ENCODE assay signal across 11 cellular contexts in genomic region chr3:154095832-154096421, GRCh38. TPM values are rescaled to one million over a fixed set of nuclear protein-coding genes. Genes with fewer than 3 reads are reported as not detected.
A peak's percentile ranks its signal among the peaks of the same experiment; 100 is the strongest.
DNase-seq lines count a peak whose midpoint lies in the region; ATAC-seq, FAIRE-seq and TF ChIP-seq lines count a peak whose summit lies in the region.
"Had no signal": no experiment of that assay in that cellular context is flagged by ENCODE, and none has a peak within 500 bp of the region (broad histone marks: within the 10 kb centered on the region; RNA-seq: fewer than 3 reads in every experiment).

No MANE protein-coding gene starts in this region.

- no peaks in the 10 kb centered on the region for H3K27me3 Mint-ChIP-seq in neural crest cell (ENCODE audit: low read depth)

- no peaks in the 10 kb centered on the region for H3K9me3 Mint-ChIP-seq in neural crest cell

- H2AFZ ChIP-seq in DND-41 (ENCODE audit: low read depth, low read length), result no peak overlapping the region

- H3K4me1 ChIP-seq in DND-41 (ENCODE audit: insufficient read depth, low read length), result no peaks in the 10 kb centered on the region

- H3K4me1 Mint-ChIP-seq in neural crest cell, result peaks cover 5% of the 10 kb centered on the region

- TF ChIP-seq CTCF in DND-41 (IDR thresholded peaks at IDR 0.05; ENCODE audit: borderline replicate concordance, extremely low read depth, low read length, poor library complexity, severe bottlenecking), result peak; percentile 35
- TF ChIP-seq CTCF in bronchial epithelial cell (IDR thresholded peaks at IDR 0.05; ENCODE audit: insufficient read depth, low read length, severe bottlenecking), result peak; percentile 30
- TF ChIP-seq CTCF in neural crest cell (conservative IDR thresholded peaks at IDR 0.05), result peak; percentile 65

- H4K20me1 ChIP-seq in DND-41 (ENCODE audit: insufficient read depth, low read length), result no peaks in the 10 kb centered on the region

- no peak overlapping the region for H3K27ac ChIP-seq in DND-41 (ENCODE audit: low read length)
- H3K27ac ChIP-seq: neutrophil, SK-N-MC had no signal

- H3K4me3 ChIP-seq in DND-41 (ENCODE audit: low read depth in 1 of 2, low read length in 2 of 2) (no peak overlapping the region), bronchial epithelial cell (ENCODE audit: low read depth, low read length) (no peak overlapping the region)
- H3K4me3 ChIP-seq: SK-N-MC had no signal

- no peak for ATAC-seq in DND-41 (ENCODE audit: insufficient read depth, low read depth)
- no peak for ATAC-seq in HG02588 (IDR thresholded peaks at IDR 0.05; ENCODE audit: unreplicated experiment)
- ATAC-seq in HG02798 (IDR thresholded peaks at IDR 0.05; ENCODE audit: poor library complexity, unreplicated experiment), result no peak
- no peak for ATAC-seq in GM18519 (IDR thresholded peaks at IDR 0.05; ENCODE audit: low FRiP score, unreplicated experiment)

- H3K9ac ChIP-seq in DND-41 (ENCODE audit: low read depth, low read length), result no peak overlapping the region

- DNase-seq in DND-41 (no peak), M059J (ENCODE audit: low read depth) (peak; percentile 28), bronchial epithelial cell (ENCODE audit: low read depth) (peak; percentile 55), neural crest cell (ENCODE audit: low read depth, low spot score) (no peak), putamen (ENCODE audit: low spot score) (no peak)
- DNase-seq: central memory CD4-positive, alpha-beta T cell had no signal

- H3K36me3 ChIP-seq in DND-41 (ENCODE audit: insufficient read depth, low read length) (no peaks in the 10 kb centered on the region), bronchial epithelial cell (ENCODE audit: control insufficient read depth, insufficient read depth, low read length) (no peaks in the 10 kb centered on the region)
- H3K36me3 ChIP-seq: neutrophil had no signal

- H3K27ac Mint-ChIP-seq in neural crest cell (ENCODE audit: unreplicated experiment), result peak overlapping the region; percentile 48

- no peaks in the 10 kb centered on the region for H3K79me2 ChIP-seq in DND-41 (ENCODE audit: insufficient read depth, low read length)

- no peak overlapping the region for H3K4me2 ChIP-seq in DND-41 (ENCODE audit: insufficient read depth, low read length)

- no peak overlapping the region for H3K4me3 Mint-ChIP-seq in neural crest cell

- no peaks in the 10 kb centered on the region for H3K36me3 Mint-ChIP-seq in neural crest cell (ENCODE audit: low read depth)

- no peak for FAIRE-seq in bronchial epithelial cell (lab: Jason Lieb, UNC)

- H3K9me3 ChIP-seq in DND-41 (ENCODE audit: insufficient read depth, low read length, severe bottlenecking), result no peaks in the 10 kb centered on the region
- H3K9me3 ChIP-seq: neutrophil had no signal

- no peaks in the 10 kb centered on the region for H3K27me3 ChIP-seq in DND-41 (ENCODE audit: insufficient read depth, low read length, poor library complexity)
- H3K27me3 ChIP-seq in bronchial epithelial cell (ENCODE audit: control insufficient read depth, insufficient read depth, low read length), result no peaks in the 10 kb centered on the region
- H3K27me3 ChIP-seq: neutrophil had no signal

RNA-seq across cellular contexts. Expression of gene ARHGEF26, which starts 25.3 kb away (rescaled TPM):
- total RNA-seq in M059J (2014; rRNA removed; shearing (Covaris generic)), result 4.1 and 5.8 TPM in 2 replicates
- total RNA-seq in bronchial epithelial cell, result 0.53 and 0.64 TPM in 2 replicates
- 17.4 and 19.3 TPM in 2 replicates for total RNA-seq in neural crest cell

Comparison
In these comparisons a context has a peak if more than half of its experiments do, and no peak if none do; other contexts are left out.
1. DNase-seq: peak in M059J (single experiment) and bronchial epithelial cell (single experiment); none in DND-41 (single experiment), neural crest cell (single experiment) and putamen (single experiment).
2. Peak in every context shown above with its lines, with median percentiles within 50 percentile points of each other: CTCF ChIP-seq.